In the genomic region with DNA sequence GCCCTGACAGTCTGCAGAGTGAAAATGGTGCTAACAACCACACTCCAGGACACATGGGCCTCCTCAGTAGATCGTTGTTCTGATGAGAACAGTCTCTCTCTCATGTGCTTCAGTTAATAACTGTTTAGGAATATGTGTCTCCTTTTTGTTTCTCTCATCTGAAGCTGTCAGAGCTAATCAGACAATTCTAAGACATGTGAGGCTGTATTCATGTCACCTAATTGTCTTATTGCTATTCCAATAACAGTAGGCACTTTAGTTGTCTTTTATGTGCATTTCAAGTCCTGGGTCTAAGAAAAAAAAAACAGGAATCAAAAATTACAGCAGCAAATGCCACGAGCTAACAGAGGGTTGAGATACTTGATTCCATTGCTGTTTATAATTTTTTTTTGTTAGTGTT, we compare ENCODE assay signal across 31 cellular contexts.
"Had no signal": no experiment of that assay in that cellular context is flagged by ENCODE, and none has a peak within 500 bp of the region (broad histone marks: within the 10 kb centered on the region; RNA-seq: fewer than 3 reads in every experiment).

No MANE protein-coding gene starts in this region.

- H3K27me3 ChIP-seq: MG63, SJCRH30 had no signal

- H3K27ac ChIP-seq: PC-9, RWPE1, SJCRH30, SK-N-MC had no signal

- ATAC-seq: K562, Panc1, Right ventricle myocardium inferior, SK-N-SH treated with all-trans-retinoic acid at 6 μM for 48 hours had no signal

- DNase-seq: Kasumi-1, KG1, MG63, NCI-H1092, NCI-H1105, NCI-H1417 treated with DMSO at 0.1 percent for 48 hours, NCI-H1436 treated with DMSO at 0.1 percent for 48 hours, NCI-H1694 treated with DMSO at 0.1 percent for 48 hours, NCI-H1930, NCI-H2029 treated with DMSO at 0.1 percent for 48 hours, NCI-H2081 treated with DMSO at 0.1 percent for 48 hours, NCI-H2107, NCI-H2171, NCI-H226, NCI-H446 treated with DMSO at 0.1 percent for 48 hours, NCI-H510A, NCI-H524, NCI-H526, NCI-H69, NCI-H748 treated with DMSO at 0.1 percent for 48 hours, NCI-H82, PC-9, SHP77, SIG-M5, SJCRH30 had no signal

- H3K4me1 ChIP-seq: SJCRH30 had no signal

- H3K9me3 ChIP-seq: MG63, SJCRH30 had no signal

- H2AFZ ChIP-seq: PC-9 had no signal

- H3K4me2 ChIP-seq: PC-9 had no signal

- H3K4me3 ChIP-seq: K562, MG63, PC-9, SJCRH30, SK-N-MC had no signal

- H3K36me3 ChIP-seq: MG63, SJCRH30 had no signal
